In the genomic region with DNA sequence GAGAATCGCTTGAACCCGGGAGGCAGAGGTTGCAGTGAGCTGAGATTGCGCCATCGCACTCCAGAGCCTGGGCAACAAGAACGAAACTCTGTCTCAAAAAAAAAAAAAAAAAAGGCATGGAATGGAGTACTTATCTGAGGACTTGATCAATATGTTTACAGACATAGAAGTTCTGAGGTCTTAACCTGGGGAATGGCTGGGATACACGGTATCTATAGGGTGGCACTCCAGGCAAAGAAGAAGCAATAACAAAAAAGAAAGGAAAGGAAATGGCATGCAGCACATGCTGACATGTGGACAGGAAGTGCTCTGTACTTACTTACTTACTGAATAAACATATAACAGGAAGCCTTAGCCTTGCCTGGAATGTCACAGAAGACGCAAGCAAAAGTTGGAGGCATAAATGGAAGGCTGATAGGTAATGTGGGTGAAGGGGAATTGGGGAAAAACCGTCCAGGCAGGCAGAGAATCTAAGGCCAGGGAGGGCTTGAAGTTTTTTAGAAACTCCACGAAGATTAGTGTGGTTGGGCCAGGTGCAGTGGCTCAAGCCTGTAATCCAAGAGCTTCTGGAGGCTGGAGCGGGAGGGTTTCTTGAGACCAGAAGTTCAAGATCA, we compare ENCODE assay signal across 9 cellular contexts. TPM values are rescaled to one million over a fixed set of nuclear protein-coding genes. Genes with fewer than 3 reads are reported as not detected.
A peak's percentile ranks its signal among the peaks of the same experiment; 100 is the strongest.
DNase-seq lines count a peak whose midpoint lies in the region; ATAC-seq, FAIRE-seq and TF ChIP-seq lines count a peak whose summit lies in the region.
"Had no signal": no experiment of that assay in that cellular context is flagged by ENCODE, and none has a peak within 500 bp of the region (broad histone marks: within the 10 kb centered on the region; RNA-seq: fewer than 3 reads in every experiment).

No MANE protein-coding gene starts in this region.

- no peaks in the 10 kb centered on the region for H3K9me3 ChIP-seq in Loucy (ENCODE audit: insufficient read depth, low read depth, low read length)
- H3K9me3 ChIP-seq in GM12878 (replicated peaks; ENCODE audit: control insufficient read depth, insufficient read depth, low read length), result no peaks in the 10 kb centered on the region
- no peaks in the 10 kb centered on the region for H3K9me3 ChIP-seq in mucosa of rectum (ENCODE audit: control insufficient read depth in 2 of 2, low read length in 2 of 2)

- no TSS peak for BruUV-seq in GM12878 (replicated peaks; lab: Mats Ljungman, UMichigan)

- H3K9me2 ChIP-seq in Loucy (replicated peaks; ENCODE audit: low read depth, low read length), result no peaks in the 10 kb centered on the region

- no peak for FAIRE-seq in GM12878 (lab: Jason Lieb, UNC)
- FAIRE-seq: islet of Langerhans had no signal

- intact Hi-C loops in GM12878 (cut with micrococcal nuclease; ENCODE audit: unreplicated experiment), result no loop called here

- H3K4me2 ChIP-seq in Loucy (ENCODE audit: low read depth, low read length, poor library complexity, severe bottlenecking) (peak overlapping the region; percentile 48), GM12878 (ENCODE audit: control insufficient read depth, insufficient read depth) (no peak overlapping the region)

- RAD21 ChIA-PET in GM12878 (lab: Charles Lee; ENCODE audit: unreplicated experiment), result interaction anchor here (1.2 to 3.1 kb wide), 2 partner anchors 20 to 118 kb away, joined by 3 to 14 read pairs; a partner anchor contains a TSS

- no peak for TF ChIP-seq POLR2A in GM12878 (IDR thresholded peaks at IDR 0.05; ENCODE audit: low read depth, low read length)

- 61% methylated on average over 7 of the region's 10 CpGs for WGBS in GM12878 (ENCODE audit: insufficient coverage, insufficient replicate concordance, low lambda C conversion rate, missing lambda C conversion rate)

- H3K36me3 ChIP-seq in Loucy (ENCODE audit: insufficient read depth, low read length) (no peaks in the 10 kb centered on the region), GM12878 (ENCODE audit: control insufficient read depth in 2 of 2, insufficient read depth in 2 of 2, low read length in 1 of 2) (no peaks in the 10 kb centered on the region), mucosa of rectum (ENCODE audit: control insufficient read depth in 2 of 2, insufficient read depth in 2 of 2, low read length in 2 of 2) (no peaks in the 10 kb centered on the region)

- POLR2A ChIA-PET in GM12878 (lab: Charles Lee), result interaction anchor here (0.6 to 0.7 kb wide), 2 partner anchors 10 to 1177 kb away, joined by 3 read pairs; no protein-coding TSS in a partner anchor

- H3K27ac ChIP-seq in GM12878 (ENCODE audit: control insufficient read depth, insufficient read depth) (no peak overlapping the region), mucosa of rectum (ENCODE audit: low read depth in 2 of 2, low read length in 2 of 2) (peak overlapping the region; percentile 25 to 57)

- no peak overlapping the region for H3K4me3 ChIP-seq in AG10803 (ENCODE audit: low read length)
- H3K4me3 ChIP-seq in Loucy (ENCODE audit: low read length, poor library complexity, severe bottlenecking), result peak overlapping the region; percentile 55
- no peak overlapping the region for H3K4me3 ChIP-seq in GM12878
- peak overlapping the region in 1 of 2 donors; percentile 50 for H3K4me3 ChIP-seq in mucosa of rectum (ENCODE audit: low read length in 2 of 2)

- CTCF ChIA-PET in GM12878 (lab: Yijun Ruan, JAX), result interaction anchor here (0.6 to 21.7 kb wide), 4 partner anchors 8 to 130 kb away, joined by 3 to 483 read pairs (median 4); a partner anchor contains a TSS

- H3K9ac ChIP-seq in Loucy (ENCODE audit: low read depth, low read length, poor library complexity, severe bottlenecking), result peak overlapping the region; percentile 38
- no peak overlapping the region for H3K9ac ChIP-seq in GM12878 (ENCODE audit: control insufficient read depth, insufficient read depth, low read length)
- no peak overlapping the region for H3K9ac ChIP-seq in mucosa of rectum (ENCODE audit: low read depth in 1 of 2, low read length in 2 of 2)

- no peak for TF ChIP-seq CTCF in AG10803 (conservative IDR thresholded peaks at IDR 0.05; ENCODE audit: low read length)
- no peak for TF ChIP-seq CTCF in Loucy (conservative IDR thresholded peaks at IDR 0.05; ENCODE audit: low read length)
- no peak for TF ChIP-seq CTCF in GM12878 (IDR thresholded peaks at IDR 0.05 in 2 of 3, conservative IDR thresholded peaks at IDR 0.05 in 1 of 3; ENCODE audit: control insufficient read depth in 2 of 3, extremely low read depth in 1 of 3, insufficient read depth in 1 of 3, low read depth in 3 of 3, low read length in 3 of 3)

- TF ChIP-seq RAD21 in GM12878 (IDR thresholded peaks at IDR 0.05; ENCODE audit: insufficient read depth, low read depth, low read length), result no peak

- TF ChIP-seq EP300 in GM12878 (IDR thresholded peaks at IDR 0.05; ENCODE audit: borderline replicate concordance in 1 of 2, control insufficient read depth in 1 of 2, low read depth in 2 of 2, low read length in 2 of 2), result no peak

- H3K27me3 ChIP-seq in Loucy (ENCODE audit: insufficient read depth, low read length, poor library complexity, severe bottlenecking) (no peaks in the 10 kb centered on the region), GM12878 (replicated peaks in 1 of 2; ENCODE audit: control insufficient read depth in 2 of 2, insufficient read depth in 2 of 2, low read length in 1 of 2) (no peaks in the 10 kb centered on the region), mucosa of rectum (ENCODE audit: control insufficient read depth in 2 of 2, insufficient read depth in 2 of 2, low read length in 2 of 2) (no peaks in the 10 kb centered on the region)

- no peaks in the 10 kb centered on the region for H3F3A ChIP-seq in Loucy (ENCODE audit: low read depth)

- H2AFZ ChIP-seq in Loucy (ENCODE audit: low read length) (peak overlapping the region; percentile 94), GM12878 (ENCODE audit: control insufficient read depth, low read depth, low read length) (peak overlapping the region; percentile 97)

- no peaks in the 10 kb centered on the region for H4K20me1 ChIP-seq in Loucy (ENCODE audit: insufficient read depth, low read length, poor library complexity, severe bottlenecking)
- no peaks in the 10 kb centered on the region for H4K20me1 ChIP-seq in GM12878 (ENCODE audit: control insufficient read depth, insufficient read depth)

- H3K4me1 ChIP-seq in Loucy (ENCODE audit: insufficient read depth, low read length, poor library complexity, severe bottlenecking) (peaks cover 14% of the 10 kb centered on the region), GM12878 (ENCODE audit: control insufficient read depth, insufficient read depth, low read length) (no peaks in the 10 kb centered on the region), mucosa of rectum (ENCODE audit: control insufficient read depth in 2 of 2, insufficient read depth in 2 of 2, low read length in 2 of 2) (no peaks in the 10 kb centered on the region)

- in situ Hi-C loops in GM12878 (cut with MboI), result no loop called here

- SMC1A ChIA-PET in GM12878 (lab: Charles Lee; ENCODE audit: uncharacterized antibody, unreplicated experiment), result interaction anchor here (0.9 to 1.4 kb wide), 2 partner anchors 8 to 9 kb away, joined by 3 to 5 read pairs; no protein-coding TSS in a partner anchor

- peak; percentile 22 for DNase-seq in AG10803 (ENCODE audit: low read depth)
- DNase-seq in GM12878 (ENCODE audit: low read depth, low spot score), result no peak
- DNase-seq in effector CD4-positive, alpha-beta T cell, result no peak
- no peak for DNase-seq in T-helper 9 cell
- DNase-seq in GM19238 (ENCODE audit: insufficient read length, low spot score), result no peak
- DNase-seq in cerebellum (ENCODE audit: low spot score), result no peak

- no peaks in the 10 kb centered on the region for H3K79me2 ChIP-seq in Loucy (ENCODE audit: insufficient read depth, low read length)
- H3K79me2 ChIP-seq in GM12878 (ENCODE audit: control insufficient read depth, insufficient read depth, low read length), result no peaks in the 10 kb centered on the region

- ATAC-seq in GM12878, result peak; percentile 45; the same call in 1 of the 3 replicates

TF ChIP-seq in GM12878, 131 proteins besides CTCF, POLR2A, EP300 and RAD21 (continues in another document):
- no peak for TF ChIP-seq SMAD5 (IDR thresholded peaks at IDR 0.05; ENCODE audit: low read depth)

RNA-seq across cellular contexts. Expression of a gene that starts 10.1 kb away (rescaled TPM):
- total RNA-seq in GM12878 (2013; cell fraction: nucleolus; rRNA removed), result 86.4 and 107 TPM in 2 replicates
- total RNA-seq in GM12878 (2014; rRNA removed), result 56.7 and 64.0 TPM in 2 replicates
- total RNA-seq in GM12878 (2014; rRNA removed; fragmentation: Illumina TruSeq; extraction: Trizol), result 39.5 and 39.9 TPM in 2 replicates
- total RNA-seq in GM12878 (2021), result 45.8 and 50.1 TPM in 2 replicates
- 22.3 TPM for polyA plus RNA-seq in GM12878 (2011; ENCODE audit: low read depth)
- 55.8 and 80.4 TPM in 2 replicates for polyA plus RNA-seq in GM12878 (2011; rRNA removed)
- polyA plus RNA-seq in GM12878 (2011; cell fraction: cytosol; rRNA removed), result 55.1 and 82.5 TPM in 2 replicates
- 50.5 and 54.2 TPM in 2 replicates for polyA plus RNA-seq in GM12878 (2011; cell fraction: nucleus; rRNA removed)
- 26.3 and 35.4 TPM in 2 replicates for polyA plus RNA-seq in GM12878 (2012)
- polyA plus RNA-seq in GM12878 (2014; fragmentation: Illumina TruSeq; extraction: Trizol), result 41.6 and 45.4 TPM in 2 replicates
- 10 to 100 TPM; 35.1 to 39.0 TPM for polyA plus RNA-seq in GM12878 (2014; fragmentation: Nextera tagmentation; extraction: Ambion mirVana)
- 34.5 and 43.7 TPM in 2 replicates for polyA plus RNA-seq in GM12878 (2014; rRNA removed)
- 10 to 100 TPM; 65.9 to 76.3 TPM for polyA plus RNA-seq in GM12878 (2016; fragmentation: Nextera tagmentation; extraction: Ambion mirVana)
- polyA minus RNA-seq in GM12878 (2011; rRNA and poly(A)+ RNA removed), result 65.1 and 93.8 TPM in 2 replicates
- polyA minus RNA-seq in GM12878 (2011; cell fraction: cytosol; rRNA and poly(A)+ RNA removed), result 34.7 and 42.1 TPM in 2 replicates
- 27.9 and 43.3 TPM in 2 replicates for polyA minus RNA-seq in GM12878 (2011; cell fraction: nucleus; rRNA and poly(A)+ RNA removed)
- total RNA-seq in cerebellum, result 80.2 TPM

RNA-seq across cellular contexts. Expression of a gene that starts 19.8 kb away (rescaled TPM):
- total RNA-seq in GM12878 (2013; cell fraction: nucleolus; rRNA removed), result 20.3 and 24.2 TPM in 2 replicates
- 54.8 and 61.1 TPM in 2 replicates for total RNA-seq in GM12878 (2014; rRNA removed)
- 42.4 and 43.3 TPM in 2 replicates for total RNA-seq in GM12878 (2014; rRNA removed; fragmentation: Illumina TruSeq; extraction: Trizol)
- 39.5 and 46.2 TPM in 2 replicates for total RNA-seq in GM12878 (2021)
- 36.2 TPM for polyA plus RNA-seq in GM12878 (2011; ENCODE audit: low read depth)
- 34.4 and 55.3 TPM in 2 replicates for polyA plus RNA-seq in GM12878 (2011; rRNA removed)
- polyA plus RNA-seq in GM12878 (2011; cell fraction: cytosol; rRNA removed), result 55.6 and 57.9 TPM in 2 replicates
- 60.1 and 74.9 TPM in 2 replicates for polyA plus RNA-seq in GM12878 (2011; cell fraction: nucleus; rRNA removed)
- 30.7 and 48.1 TPM in 2 replicates for polyA plus RNA-seq in GM12878 (2012)
- polyA plus RNA-seq in GM12878 (2014; fragmentation: Illumina TruSeq; extraction: Trizol), result 51.9 and 58.0 TPM in 2 replicates
- polyA plus RNA-seq in GM12878 (2014; fragmentation: Nextera tagmentation; extraction: Ambion mirVana), result 10 to 100 TPM; 40.0 to 44.4 TPM
- 48.1 and 51.3 TPM in 2 replicates for polyA plus RNA-seq in GM12878 (2014; rRNA removed)
- polyA plus RNA-seq in GM12878 (2016; fragmentation: Nextera tagmentation; extraction: Ambion mirVana), result 100 to 1,000 TPM; 106 to 113 TPM
- polyA minus RNA-seq in GM12878 (2011; rRNA and poly(A)+ RNA removed), result 42.2 and 43.6 TPM in 2 replicates
- 18.4 and 21.6 TPM in 2 replicates for polyA minus RNA-seq in GM12878 (2011; cell fraction: cytosol; rRNA and poly(A)+ RNA removed)
- 31.4 and 38.0 TPM in 2 replicates for polyA minus RNA-seq in GM12878 (2011; cell fraction: nucleus; rRNA and poly(A)+ RNA removed)
- 28.2 TPM for total RNA-seq in cerebellum
